ENCODE assay signal across 1 cellular context in the genomic region with DNA sequence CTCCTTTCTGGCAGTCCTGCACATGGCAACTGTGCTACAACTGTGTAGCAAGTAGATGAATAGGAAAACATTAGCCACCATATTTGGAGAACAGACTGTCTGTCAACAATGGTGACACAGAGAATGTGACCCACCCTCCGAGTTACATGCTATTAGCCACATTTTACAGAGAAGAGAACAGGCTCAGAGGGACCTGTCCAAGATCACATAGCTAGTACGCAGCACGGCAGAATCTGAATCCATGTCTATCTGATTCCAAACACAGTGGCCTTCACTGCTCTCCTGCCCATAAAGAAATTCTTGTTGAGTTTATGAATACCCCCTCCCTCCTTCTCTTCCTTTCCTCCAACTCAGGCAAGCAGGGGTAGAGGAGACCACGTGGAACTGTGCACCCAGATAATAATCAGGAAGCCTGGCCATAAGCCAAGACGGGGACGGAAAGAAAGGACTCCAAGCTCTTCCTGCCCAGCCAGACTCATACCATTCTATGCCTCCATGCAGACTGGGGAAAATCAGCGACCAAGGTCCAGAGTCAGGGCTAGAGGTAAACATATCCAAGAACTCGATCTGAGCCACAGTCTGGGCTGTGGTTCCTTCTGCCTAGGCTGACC.
TF ChIP-seq lines count a peak whose summit lies in the region.

No MANE protein-coding gene starts in this region.

TF ChIP-seq in HepG2, 621 proteins besides CTCF, POLR2A, EP300 and RAD21 (continued from another document and continues in another):
- TF ChIP-seq ARHGAP35 (CRISPR knock-in tag; IDR thresholded peaks at IDR 0.05; ENCODE audit: borderline replicate concordance) (no peak), ZNF432 (CRISPR knock-in tag; IDR thresholded peaks at IDR 0.05; ENCODE audit: borderline replicate concordance) (no peak), HMG20A (CRISPR knock-in tag; IDR thresholded peaks at IDR 0.05; ENCODE audit: borderline replicate concordance) (no peak), RFXANK (CRISPR knock-in tag; IDR thresholded peaks at IDR 0.05) (no peak), ZNF329 (CRISPR knock-in tag; IDR thresholded peaks at IDR 0.05; ENCODE audit: low read depth) (no peak), NONO (IDR thresholded peaks at IDR 0.05) (no peak), NONO (CRISPR knock-in tag; conservative IDR thresholded peaks at IDR 0.05) (no peak), YY1 (IDR thresholded peaks at IDR 0.05; ENCODE audit: insufficient read depth, insufficient replicate concordance, low read depth, low read length) (peak; percentile 19), SRF (IDR thresholded peaks at IDR 0.05; ENCODE audit: low read depth, low read length) (peak; percentile 86), RAD51 (IDR thresholded peaks at IDR 0.05; ENCODE audit: borderline replicate concordance) (no peak), MZF1 (CRISPR knock-in tag; IDR thresholded peaks at IDR 0.05; ENCODE audit: borderline replicate concordance) (no peak), ZBTB1 (CRISPR knock-in tag; IDR thresholded peaks at IDR 0.05; ENCODE audit: borderline replicate concordance) (no peak), ZNF30 (CRISPR knock-in tag; IDR thresholded peaks at IDR 0.05) (no peak), MTF2 (CRISPR knock-in tag; IDR thresholded peaks at IDR 0.05; ENCODE audit: borderline replicate concordance) (no peak), IRX3 (CRISPR knock-in tag; IDR thresholded peaks at IDR 0.05; ENCODE audit: borderline replicate concordance, low read depth) (no peak), SMARCE1 (IDR thresholded peaks at IDR 0.05; ENCODE audit: borderline replicate concordance) (no peak), NCOA2 (CRISPR knock-in tag; IDR thresholded peaks at IDR 0.05) (no peak; the same call in 1 of the 2 replicates), CHCHD3 (CRISPR knock-in tag; IDR thresholded peaks at IDR 0.05) (no peak), ZNF782 (CRISPR knock-in tag; IDR thresholded peaks at IDR 0.05; ENCODE audit: borderline replicate concordance) (no peak), ZNF792 (CRISPR knock-in tag; IDR thresholded peaks at IDR 0.05) (peak; percentile 58; the same call in 1 of the 2 replicates), ZNF430 (CRISPR knock-in tag; IDR thresholded peaks at IDR 0.05) (no peak), ZNF496 (CRISPR knock-in tag; IDR thresholded peaks at IDR 0.05; ENCODE audit: insufficient replicate concordance) (no peak), RARG (CRISPR knock-in tag; IDR thresholded peaks at IDR 0.05; ENCODE audit: low read depth) (no peak), PHF8 (CRISPR knock-in tag; IDR thresholded peaks at IDR 0.05) (no peak; the same call in 1 of the 2 replicates), BRD4 (CRISPR knock-in tag; IDR thresholded peaks at IDR 0.05) (0 out of 2 replicates have a peak, but pooled peaks have one; percentile 17), TCF12 (IDR thresholded peaks at IDR 0.05) (no peak), TCF12 (CRISPR knock-in tag; IDR thresholded peaks at IDR 0.05) (peak; percentile 85; the same call in 1 of the 2 replicates), MYNN (CRISPR knock-in tag; IDR thresholded peaks at IDR 0.05; ENCODE audit: low read depth) (no peak), NFE2L2 (IDR thresholded peaks at IDR 0.05; ENCODE audit: low read length) (no peak), KDM6A (CRISPR knock-in tag; IDR thresholded peaks at IDR 0.05; ENCODE audit: low read depth) (peak; percentile 30; the same call in 1 of the 2 replicates), KDM5B (CRISPR knock-in tag; IDR thresholded peaks at IDR 0.05; ENCODE audit: borderline replicate concordance) (peak; percentile 54; the same call in 1 of the 2 replicates), MAF1 (CRISPR knock-in tag; IDR thresholded peaks at IDR 0.05; ENCODE audit: borderline replicate concordance) (no peak), ZBTB8A (CRISPR knock-in tag; IDR thresholded peaks at IDR 0.05; ENCODE audit: borderline replicate concordance, low read depth) (no peak), ZNF510 (CRISPR knock-in tag; IDR thresholded peaks at IDR 0.05; ENCODE audit: low read depth) (no peak), RFX5 (IDR thresholded peaks at IDR 0.05; ENCODE audit: low read depth, low read length) (no peak), ZNF256 (CRISPR knock-in tag; conservative IDR thresholded peaks at IDR 0.05) (no peak), ZNF567 (CRISPR knock-in tag; IDR thresholded peaks at IDR 0.05; ENCODE audit: borderline replicate concordance) (no peak)
- TF ChIP-seq, protein P1, sequence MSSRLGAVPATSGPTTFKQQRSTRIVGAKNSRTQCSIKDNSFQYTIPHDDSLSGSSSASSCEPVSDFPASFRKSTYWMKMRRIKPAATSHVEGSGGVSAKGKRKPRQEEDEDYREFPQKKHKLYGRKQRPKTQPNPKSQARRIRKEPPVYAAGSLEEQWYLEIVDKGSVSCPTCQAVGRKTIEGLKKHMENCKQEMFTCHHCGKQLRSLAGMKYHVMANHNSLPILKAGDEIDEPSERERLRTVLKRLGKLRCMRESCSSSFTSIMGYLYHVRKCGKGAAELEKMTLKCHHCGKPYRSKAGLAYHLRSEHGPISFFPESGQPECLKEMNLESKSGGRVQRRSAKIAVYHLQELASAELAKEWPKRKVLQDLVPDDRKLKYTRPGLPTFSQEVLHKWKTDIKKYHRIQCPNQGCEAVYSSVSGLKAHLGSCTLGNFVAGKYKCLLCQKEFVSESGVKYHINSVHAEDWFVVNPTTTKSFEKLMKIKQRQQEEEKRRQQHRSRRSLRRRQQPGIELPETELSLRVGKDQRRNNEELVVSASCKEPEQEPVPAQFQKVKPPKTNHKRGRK (CRISPR knock-in tag; IDR thresholded peaks at IDR 0.05): no peak
- TF ChIP-seq, protein P2, sequence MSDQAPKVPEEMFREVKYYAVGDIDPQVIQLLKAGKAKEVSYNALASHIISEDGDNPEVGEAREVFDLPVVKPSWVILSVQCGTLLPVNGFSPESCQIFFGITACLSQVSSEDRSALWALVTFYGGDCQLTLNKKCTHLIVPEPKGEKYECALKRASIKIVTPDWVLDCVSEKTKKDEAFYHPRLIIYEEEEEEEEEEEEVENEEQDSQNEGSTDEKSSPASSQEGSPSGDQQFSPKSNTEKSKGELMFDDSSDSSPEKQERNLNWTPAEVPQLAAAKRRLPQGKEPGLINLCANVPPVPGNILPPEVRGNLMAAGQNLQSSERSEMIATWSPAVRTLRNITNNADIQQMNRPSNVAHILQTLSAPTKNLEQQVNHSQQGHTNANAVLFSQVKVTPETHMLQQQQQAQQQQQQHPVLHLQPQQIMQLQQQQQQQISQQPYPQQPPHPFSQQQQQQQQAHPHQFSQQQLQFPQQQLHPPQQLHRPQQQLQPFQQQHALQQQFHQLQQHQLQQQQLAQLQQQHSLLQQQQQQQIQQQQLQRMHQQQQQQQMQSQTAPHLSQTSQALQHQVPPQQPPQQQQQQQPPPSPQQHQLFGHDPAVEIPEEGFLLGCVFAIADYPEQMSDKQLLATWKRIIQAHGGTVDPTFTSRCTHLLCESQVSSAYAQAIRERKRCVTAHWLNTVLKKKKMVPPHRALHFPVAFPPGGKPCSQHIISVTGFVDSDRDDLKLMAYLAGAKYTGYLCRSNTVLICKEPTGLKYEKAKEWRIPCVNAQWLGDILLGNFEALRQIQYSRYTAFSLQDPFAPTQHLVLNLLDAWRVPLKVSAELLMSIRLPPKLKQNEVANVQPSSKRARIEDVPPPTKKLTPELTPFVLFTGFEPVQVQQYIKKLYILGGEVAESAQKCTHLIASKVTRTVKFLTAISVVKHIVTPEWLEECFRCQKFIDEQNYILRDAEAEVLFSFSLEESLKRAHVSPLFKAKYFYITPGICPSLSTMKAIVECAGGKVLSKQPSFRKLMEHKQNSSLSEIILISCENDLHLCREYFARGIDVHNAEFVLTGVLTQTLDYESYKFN (CRISPR knock-in tag; conservative IDR thresholded peaks at IDR 0.05): peak; percentile 85
- TF ChIP-seq, protein P3, sequence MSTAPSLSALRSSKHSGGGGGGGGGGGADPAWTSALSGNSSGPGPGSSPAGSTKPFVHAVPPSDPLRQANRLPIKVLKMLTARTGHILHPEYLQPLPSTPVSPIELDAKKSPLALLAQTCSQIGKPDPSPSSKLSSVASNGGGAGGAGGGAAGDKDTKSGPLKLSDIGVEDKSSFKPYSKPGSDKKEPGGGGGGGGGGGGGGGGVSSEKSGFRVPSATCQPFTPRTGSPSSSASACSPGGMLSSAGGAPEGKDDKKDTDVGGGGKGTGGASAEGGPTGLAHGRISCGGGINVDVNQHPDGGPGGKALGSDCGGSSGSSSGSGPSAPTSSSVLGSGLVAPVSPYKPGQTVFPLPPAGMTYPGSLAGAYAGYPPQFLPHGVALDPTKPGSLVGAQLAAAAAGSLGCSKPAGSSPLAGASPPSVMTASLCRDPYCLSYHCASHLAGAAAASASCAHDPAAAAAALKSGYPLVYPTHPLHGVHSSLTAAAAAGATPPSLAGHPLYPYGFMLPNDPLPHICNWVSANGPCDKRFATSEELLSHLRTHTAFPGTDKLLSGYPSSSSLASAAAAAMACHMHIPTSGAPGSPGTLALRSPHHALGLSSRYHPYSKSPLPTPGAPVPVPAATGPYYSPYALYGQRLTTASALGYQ (CRISPR knock-in tag; IDR thresholded peaks at IDR 0.05): no peak; the same call in 1 of the 2 replicates
- TF ChIP-seq, protein P4, sequence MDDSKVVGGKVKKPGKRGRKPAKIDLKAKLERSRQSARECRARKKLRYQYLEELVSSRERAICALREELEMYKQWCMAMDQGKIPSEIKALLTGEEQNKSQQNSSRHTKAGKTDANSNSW (CRISPR knock-in tag; IDR thresholded peaks at IDR 0.05; ENCODE audit: borderline replicate concordance): no peak
- TF ChIP-seq, protein P5, sequence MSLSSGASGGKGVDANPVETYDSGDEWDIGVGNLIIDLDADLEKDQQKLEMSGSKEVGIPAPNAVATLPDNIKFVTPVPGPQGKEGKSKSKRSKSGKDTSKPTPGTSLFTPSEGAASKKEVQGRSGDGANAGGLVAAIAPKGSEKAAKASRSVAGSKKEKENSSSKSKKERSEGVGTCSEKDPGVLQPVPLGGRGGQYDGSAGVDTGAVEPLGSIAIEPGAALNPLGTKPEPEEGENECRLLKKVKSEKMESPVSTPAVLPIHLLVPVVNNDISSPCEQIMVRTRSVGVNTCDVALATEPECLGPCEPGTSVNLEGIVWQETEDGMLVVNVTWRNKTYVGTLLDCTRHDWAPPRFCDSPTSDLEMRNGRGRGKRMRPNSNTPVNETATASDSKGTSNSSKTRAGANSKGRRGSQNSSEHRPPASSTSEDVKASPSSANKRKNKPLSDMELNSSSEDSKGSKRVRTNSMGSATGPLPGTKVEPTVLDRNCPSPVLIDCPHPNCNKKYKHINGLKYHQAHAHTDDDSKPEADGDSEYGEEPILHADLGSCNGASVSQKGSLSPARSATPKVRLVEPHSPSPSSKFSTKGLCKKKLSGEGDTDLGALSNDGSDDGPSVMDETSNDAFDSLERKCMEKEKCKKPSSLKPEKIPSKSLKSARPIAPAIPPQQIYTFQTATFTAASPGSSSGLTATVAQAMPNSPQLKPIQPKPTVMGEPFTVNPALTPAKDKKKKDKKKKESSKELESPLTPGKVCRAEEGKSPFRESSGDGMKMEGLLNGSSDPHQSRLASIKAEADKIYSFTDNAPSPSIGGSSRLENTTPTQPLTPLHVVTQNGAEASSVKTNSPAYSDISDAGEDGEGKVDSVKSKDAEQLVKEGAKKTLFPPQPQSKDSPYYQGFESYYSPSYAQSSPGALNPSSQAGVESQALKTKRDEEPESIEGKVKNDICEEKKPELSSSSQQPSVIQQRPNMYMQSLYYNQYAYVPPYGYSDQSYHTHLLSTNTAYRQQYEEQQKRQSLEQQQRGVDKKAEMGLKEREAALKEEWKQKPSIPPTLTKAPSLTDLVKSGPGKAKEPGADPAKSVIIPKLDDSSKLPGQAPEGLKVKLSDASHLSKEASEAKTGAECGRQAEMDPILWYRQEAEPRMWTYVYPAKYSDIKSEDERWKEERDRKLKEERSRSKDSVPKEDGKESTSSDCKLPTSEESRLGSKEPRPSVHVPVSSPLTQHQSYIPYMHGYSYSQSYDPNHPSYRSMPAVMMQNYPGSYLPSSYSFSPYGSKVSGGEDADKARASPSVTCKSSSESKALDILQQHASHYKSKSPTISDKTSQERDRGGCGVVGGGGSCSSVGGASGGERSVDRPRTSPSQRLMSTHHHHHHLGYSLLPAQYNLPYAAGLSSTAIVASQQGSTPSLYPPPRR (CRISPR knock-in tag; IDR thresholded peaks at IDR 0.05; ENCODE audit: borderline replicate concordance): no peak
- TF ChIP-seq, protein P6, sequence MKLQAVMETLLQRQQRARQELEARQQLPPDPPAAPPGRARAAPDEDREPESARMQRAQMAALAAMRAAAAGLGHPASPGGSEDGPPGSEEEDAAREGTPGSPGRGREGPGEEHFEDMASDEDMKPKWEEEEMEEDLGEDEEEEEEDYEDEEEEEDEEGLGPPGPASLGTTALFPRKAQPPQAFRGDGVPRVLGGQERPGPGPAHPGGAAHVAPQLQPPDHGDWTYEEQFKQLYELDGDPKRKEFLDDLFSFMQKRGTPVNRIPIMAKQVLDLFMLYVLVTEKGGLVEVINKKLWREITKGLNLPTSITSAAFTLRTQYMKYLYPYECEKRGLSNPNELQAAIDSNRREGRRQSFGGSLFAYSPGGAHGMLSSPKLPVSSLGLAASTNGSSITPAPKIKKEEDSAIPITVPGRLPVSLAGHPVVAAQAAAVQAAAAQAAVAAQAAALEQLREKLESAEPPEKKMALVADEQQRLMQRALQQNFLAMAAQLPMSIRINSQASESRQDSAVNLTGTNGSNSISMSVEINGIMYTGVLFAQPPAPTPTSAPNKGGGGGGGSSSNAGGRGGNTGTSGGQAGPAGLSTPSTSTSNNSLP (IDR thresholded peaks at IDR 0.05; ENCODE audit: low read depth, low read length): no peak
- TF ChIP-seq, protein P7, sequence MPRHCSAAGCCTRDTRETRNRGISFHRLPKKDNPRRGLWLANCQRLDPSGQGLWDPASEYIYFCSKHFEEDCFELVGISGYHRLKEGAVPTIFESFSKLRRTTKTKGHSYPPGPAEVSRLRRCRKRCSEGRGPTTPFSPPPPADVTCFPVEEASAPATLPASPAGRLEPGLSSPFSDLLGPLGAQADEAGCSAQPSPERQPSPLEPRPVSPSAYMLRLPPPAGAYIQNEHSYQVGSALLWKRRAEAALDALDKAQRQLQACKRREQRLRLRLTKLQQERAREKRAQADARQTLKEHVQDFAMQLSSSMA (CRISPR knock-in tag; IDR thresholded peaks at IDR 0.05): no peak
- TF ChIP-seq, protein P8, sequence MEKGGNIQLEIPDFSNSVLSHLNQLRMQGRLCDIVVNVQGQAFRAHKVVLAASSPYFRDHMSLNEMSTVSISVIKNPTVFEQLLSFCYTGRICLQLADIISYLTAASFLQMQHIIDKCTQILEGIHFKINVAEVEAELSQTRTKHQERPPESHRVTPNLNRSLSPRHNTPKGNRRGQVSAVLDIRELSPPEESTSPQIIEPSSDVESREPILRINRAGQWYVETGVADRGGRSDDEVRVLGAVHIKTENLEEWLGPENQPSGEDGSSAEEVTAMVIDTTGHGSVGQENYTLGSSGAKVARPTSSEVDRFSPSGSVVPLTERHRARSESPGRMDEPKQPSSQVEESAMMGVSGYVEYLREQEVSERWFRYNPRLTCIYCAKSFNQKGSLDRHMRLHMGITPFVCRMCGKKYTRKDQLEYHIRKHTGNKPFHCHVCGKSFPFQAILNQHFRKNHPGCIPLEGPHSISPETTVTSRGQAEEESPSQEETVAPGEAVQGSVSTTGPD (CRISPR knock-in tag; IDR thresholded peaks at IDR 0.05): peak; percentile 78
- TF ChIP-seq, protein P9, sequence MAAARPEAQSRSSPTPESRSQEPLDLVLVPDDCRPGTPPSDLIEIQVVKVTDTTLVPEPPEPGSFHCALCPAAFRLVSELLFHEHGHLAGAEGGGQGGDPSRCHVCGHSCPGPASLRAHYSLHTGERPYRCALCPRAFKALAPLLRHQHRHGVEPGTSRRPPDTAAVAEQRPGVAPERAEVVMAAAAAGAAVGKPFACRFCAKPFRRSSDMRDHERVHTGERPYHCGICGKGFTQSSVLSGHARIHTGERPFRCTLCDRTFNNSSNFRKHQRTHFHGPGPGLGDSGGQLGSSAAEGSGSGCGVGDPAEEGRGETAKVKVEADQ (CRISPR knock-in tag; IDR thresholded peaks at IDR 0.05; ENCODE audit: borderline replicate concordance): no peak
- TF ChIP-seq, protein P10, sequence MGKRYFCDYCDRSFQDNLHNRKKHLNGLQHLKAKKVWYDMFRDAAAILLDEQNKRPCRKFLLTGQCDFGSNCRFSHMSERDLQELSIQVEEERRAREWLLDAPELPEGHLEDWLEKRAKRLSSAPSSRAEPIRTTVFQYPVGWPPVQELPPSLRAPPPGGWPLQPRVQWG (CRISPR knock-in tag; IDR thresholded peaks at IDR 0.05; ENCODE audit: borderline replicate concordance, low read depth): no peak
